Comparison of ENCODE assay signal across 8 cellular contexts in genomic region chr15:90934949-90935751, GRCh38. TPM values are rescaled to one million over a fixed set of nuclear protein-coding genes. Genes with fewer than 3 reads are reported as not detected.
DNase-seq lines count a peak whose midpoint lies in the region; ATAC-seq and TF ChIP-seq lines count a peak whose summit lies in the region.

TSS of gene UNC45A (plus strand) at chr15:90935285. CDS start at chr15:90935325, 40 bp downstream.

- H3K36me3 ChIP-seq in iPS-15b (ENCODE audit: control insufficient read depth, insufficient read depth, low read length) = peaks cover 12% of the 10 kb centered on the region
- peaks cover 21% of the 10 kb centered on the region for H3K36me3 ChIP-seq in skeletal muscle satellite cell (ENCODE audit: insufficient read depth, low read length)

- H3K4me3 Mint-ChIP-seq in brain = peak within 1 kb of the TSS; percentile 88 to 99 (median 95)

- H3K4me3 ChIP-seq in iPS-15b (ENCODE audit: low read depth, low read length) (peak within 1 kb of the TSS; percentile 79), skeletal muscle satellite cell (ENCODE audit: low read length) (peak within 1 kb of the TSS; percentile 90)

- peaks cover 25% of the 10 kb centered on the region for H3K36me3 Mint-ChIP-seq in brain

- TF ChIP-seq POLR2A in GM18526 (IDR thresholded peaks at IDR 0.05; ENCODE audit: extremely low read depth, insufficient read length) = peak; percentile 17

- H3K9me3 Mint-ChIP-seq in brain = peaks cover 0 to 2% (median 0%) of the 10 kb centered on the region in 5 experiments

- ATAC-seq in HG03064 (IDR thresholded peaks at IDR 0.05; ENCODE audit: low read depth, unreplicated experiment) = peak; percentile 49

- H3K9me3 ChIP-seq in iPS-15b (ENCODE audit: control insufficient read depth, insufficient read depth, low read length) = no peaks in the 10 kb centered on the region
- H3K9me3 ChIP-seq in skeletal muscle satellite cell (replicated peaks; ENCODE audit: low read length) = no peaks in the 10 kb centered on the region

- TF ChIP-seq CTCF in 22Rv1 (IDR thresholded peaks at IDR 0.05) = no peak
- no peak for TF ChIP-seq CTCF in brain (conservative IDR thresholded peaks at IDR 0.05)

- DNase-seq in NCI-H2107 treated with DMSO at 0.1 percent for 48 hours (lab: John Stamatoyannopoulos, UW; ENCODE audit: unreplicated experiment) = peak; percentile 56
- peak; percentile 91 for DNase-seq in UCSD-AML1 (lab: John Stamatoyannopoulos, UW; ENCODE audit: unreplicated experiment)

- H3K4me1 Mint-ChIP-seq in brain = peaks cover 51% of the 10 kb centered on the region

- peak within 1 kb of the TSS; percentile 97 for H3K4me2 ChIP-seq in skeletal muscle satellite cell (ENCODE audit: low read length)

- H3K27me3 ChIP-seq in iPS-15b (ENCODE audit: control insufficient read depth, insufficient read depth, low read length) (peaks cover 10% of the 10 kb centered on the region), skeletal muscle satellite cell (ENCODE audit: control insufficient read depth, insufficient read depth, low read length) (no peaks in the 10 kb centered on the region)

- H3K27ac Mint-ChIP-seq in brain = peak within 1 kb of the TSS; percentile 57 to 97 (median 95)

- peak within 1 kb of the TSS; percentile 71 for H3K27ac ChIP-seq in 22Rv1

- H3K4me1 ChIP-seq in iPS-15b (ENCODE audit: control insufficient read depth, insufficient read depth, low read length) = peaks cover 14% of the 10 kb centered on the region
- peaks cover 44% of the 10 kb centered on the region for H3K4me1 ChIP-seq in skeletal muscle satellite cell (ENCODE audit: control insufficient read depth, insufficient read depth, low read length)

- no peak within 1 kb of the TSS for H3K9ac ChIP-seq in iPS-15b (ENCODE audit: low read depth, low read length)
- H3K9ac ChIP-seq in skeletal muscle satellite cell (ENCODE audit: low read depth, low read length) = peak within 1 kb of the TSS; percentile 94

- peaks cover 8% of the 10 kb centered on the region for H3K27me3 Mint-ChIP-seq in brain

RNA-seq across cellular contexts. Expression of gene UNC45A, which starts in this region (rescaled TPM):
- 85.1 TPM for polyA plus RNA-seq in brain (ENCODE audit: insufficient read depth, low read depth, low replicate concordance)
- total RNA-seq in skeletal muscle satellite cell (2012; rRNA removed) = 55.3 and 57.0 TPM in 2 replicates

Comparison
In these comparisons a context has a peak if more than half of its experiments do, and no peak if none do; other contexts are left out.
1. Peak in every context shown above with its lines: DNase-seq, ATAC-seq, H3K4me3 ChIP-seq and H3K27ac ChIP-seq.